24 cellular contexts compared by ENCODE assay signal in genomic region chr1:29112705-29113406, GRCh38. TPM values are rescaled to one million over a fixed set of nuclear protein-coding genes. Genes with fewer than 3 reads are reported as not detected.
"Had no signal": no experiment of that assay in that cellular context is flagged by ENCODE, and none has a peak within 500 bp of the region (broad histone marks: within the 10 kb centered on the region; RNA-seq: fewer than 3 reads in every experiment).

No MANE protein-coding gene starts in this region.

- H3K4me1 ChIP-seq: ascending aorta, body of pancreas had no signal

- H3K4me3 Mint-ChIP-seq: activated B cell treated with CpG ODN at 0.5 μM for 24 hours; activated CD4-positive, alpha-beta memory T cell treated with anti-CD3 and anti-CD28 coated beads for 36 hours; activated CD4-positive, alpha-beta T cell treated with anti-CD3 and anti-CD28 coated beads, Interleukin-2, amount 10 ng/mL, durations not matched to agents 24 days and 14 days; activated naive CD4-positive, alpha-beta T cell treated with anti-CD3 and anti-CD28 coated beads, Interleukin-2, amount 10 ng/mL, durations not matched to agents 7 days and 5 days; activated naive CD8-positive, alpha-beta T cell treated with anti-CD3 and anti-CD28 coated beads, Interleukin-2, amount 10 ng/mL, durations not matched to agents 7 days and 5 days; activated T-cell treated with anti-CD3 and anti-CD28 coated beads, Interleukin-2, amount 50 U/mL, for 72 hours; T-helper 1 cell treated with Interleukin-12 subunit alpha and Interleukin-12 subunit beta and Interleukin-4 antibody, amounts not matched to agents 30 μg/mL and 1 μg/mL, for 36 hours had no signal

- H3K9me3 ChIP-seq: ascending aorta, body of pancreas had no signal

- H3K27ac ChIP-seq: ascending aorta, body of pancreas had no signal

- ATAC-seq: body of pancreas, K562, PC-3 had no signal

- H3K27me3 ChIP-seq: ascending aorta, body of pancreas had no signal

- H3K27me3 Mint-ChIP-seq: activated B cell treated with CpG ODN at 0.5 μM for 24 hours; activated CD4-positive, alpha-beta memory T cell treated with anti-CD3 and anti-CD28 coated beads for 36 hours; activated CD4-positive, alpha-beta T cell treated with anti-CD3 and anti-CD28 coated beads, Interleukin-2, amount 10 ng/mL, durations not matched to agents 24 days and 14 days; activated naive CD4-positive, alpha-beta T cell treated with anti-CD3 and anti-CD28 coated beads, Interleukin-2, amount 10 ng/mL, durations not matched to agents 7 days and 5 days; activated naive CD8-positive, alpha-beta T cell treated with anti-CD3 and anti-CD28 coated beads, Interleukin-2, amount 10 ng/mL, durations not matched to agents 7 days and 5 days had no signal

- H3K4me1 Mint-ChIP-seq: activated B cell treated with CpG ODN at 0.5 μM for 24 hours; activated naive CD4-positive, alpha-beta T cell treated with anti-CD3 and anti-CD28 coated beads, Interleukin-2, amount 10 ng/mL, durations not matched to agents 7 days and 5 days had no signal

- H3K9me3 Mint-ChIP-seq: activated B cell treated with CpG ODN at 0.5 μM for 24 hours; activated CD4-positive, alpha-beta memory T cell treated with anti-CD3 and anti-CD28 coated beads for 36 hours; activated CD4-positive, alpha-beta T cell treated with anti-CD3 and anti-CD28 coated beads, Interleukin-2, amount 10 ng/mL, durations not matched to agents 24 days and 14 days; activated naive CD4-positive, alpha-beta T cell treated with anti-CD3 and anti-CD28 coated beads, Interleukin-2, amount 10 ng/mL, durations not matched to agents 7 days and 5 days; activated naive CD8-positive, alpha-beta T cell treated with anti-CD3 and anti-CD28 coated beads, Interleukin-2, amount 10 ng/mL, durations not matched to agents 7 days and 5 days; activated T-cell treated with anti-CD3 and anti-CD28 coated beads, Interleukin-2, amount 50 U/mL, for 72 hours; activated T-helper 2 cell treated with anti-CD3 and anti-CD28 coated beads, Interferon-gamma antibody, Interleukin-2, Interleukin-4, amounts not matched to agents 10 μg/mL and 5 μg/mL and 100 μg/mL, durations not matched to agents 14 hours and 24 hours and 36 hours; T-helper 1 cell treated with Interleukin-12 subunit alpha and Interleukin-12 subunit beta and Interleukin-4 antibody, amounts not matched to agents 30 μg/mL and 1 μg/mL, for 36 hours had no signal

- DNase-seq: activated B cell treated with CpG ODN at 0.5 μM for 24 hours; activated CD4-positive, alpha-beta T cell treated with anti-CD3 and anti-CD28 coated beads for 1 hour; activated CD4-positive, alpha-beta T cell treated with anti-CD3 and anti-CD28 coated beads, Interleukin-2, amount 10 ng/mL, durations not matched to agents 24 days and 14 days; activated CD8-positive, alpha-beta memory T cell treated with anti-CD3 and anti-CD28 coated beads for 24 hours; activated gamma-delta T cell treated with Interleukin-2 at 50 U/mL for 16 hours; activated naive CD4-positive, alpha-beta T cell treated with anti-CD3 and anti-CD28 coated beads, Interleukin-2, amount 10 ng/mL, durations not matched to agents 7 days and 5 days; activated naive CD8-positive, alpha-beta T cell treated with anti-CD3 and anti-CD28 coated beads, Interleukin-2, amount 10 ng/mL, durations not matched to agents 7 days and 5 days; activated T-cell treated with anti-CD3 and anti-CD28 coated beads, Interleukin-2, amount 50 U/mL, for 72 hours; body of pancreas; Karpas-422; MM.1S; NCI-H1105; NCI-H1436; NCI-H1694 treated with DMSO at 0.1 percent for 48 hours; NCI-H2029 treated with DMSO at 0.1 percent for 48 hours; NCI-H524; PC-3; SHP77 treated with DMSO at 0.1 percent for 48 hours had no signal

- H3K27ac Mint-ChIP-seq: activated B cell treated with CpG ODN at 0.5 μM for 24 hours; activated CD4-positive, alpha-beta memory T cell treated with anti-CD3 and anti-CD28 coated beads for 36 hours; activated naive CD4-positive, alpha-beta T cell treated with anti-CD3 and anti-CD28 coated beads, Interleukin-2, amount 10 ng/mL, durations not matched to agents 7 days and 5 days; activated naive CD8-positive, alpha-beta T cell treated with anti-CD3 and anti-CD28 coated beads, Interleukin-2, amount 10 ng/mL, durations not matched to agents 7 days and 5 days; activated T-cell treated with anti-CD3 and anti-CD28 coated beads, Interleukin-2, amount 50 U/mL, for 72 hours; activated T-helper 2 cell treated with anti-CD3 and anti-CD28 coated beads, Interferon-gamma antibody, Interleukin-2, Interleukin-4, amounts not matched to agents 10 μg/mL and 5 μg/mL and 100 μg/mL, durations not matched to agents 14 hours and 24 hours and 36 hours had no signal

- H3K4me3 ChIP-seq: ascending aorta, body of pancreas, K562 had no signal

RNA-seq across cellular contexts. Expression of gene TMEM200B, which starts 10.8 kb away (rescaled TPM):
- total RNA-seq: activated B cell treated with CpG ODN at 0.5 μM for 24 hours; activated naive CD8-positive, alpha-beta T cell treated with anti-CD3 and anti-CD28 coated beads, Interleukin-2, amount 10 ng/mL, durations not matched to agents 7 days and 5 days; SK-MEL-5 had no signal
